Comparison of ENCODE assay signal across 13 cellular contexts in the genomic region with DNA sequence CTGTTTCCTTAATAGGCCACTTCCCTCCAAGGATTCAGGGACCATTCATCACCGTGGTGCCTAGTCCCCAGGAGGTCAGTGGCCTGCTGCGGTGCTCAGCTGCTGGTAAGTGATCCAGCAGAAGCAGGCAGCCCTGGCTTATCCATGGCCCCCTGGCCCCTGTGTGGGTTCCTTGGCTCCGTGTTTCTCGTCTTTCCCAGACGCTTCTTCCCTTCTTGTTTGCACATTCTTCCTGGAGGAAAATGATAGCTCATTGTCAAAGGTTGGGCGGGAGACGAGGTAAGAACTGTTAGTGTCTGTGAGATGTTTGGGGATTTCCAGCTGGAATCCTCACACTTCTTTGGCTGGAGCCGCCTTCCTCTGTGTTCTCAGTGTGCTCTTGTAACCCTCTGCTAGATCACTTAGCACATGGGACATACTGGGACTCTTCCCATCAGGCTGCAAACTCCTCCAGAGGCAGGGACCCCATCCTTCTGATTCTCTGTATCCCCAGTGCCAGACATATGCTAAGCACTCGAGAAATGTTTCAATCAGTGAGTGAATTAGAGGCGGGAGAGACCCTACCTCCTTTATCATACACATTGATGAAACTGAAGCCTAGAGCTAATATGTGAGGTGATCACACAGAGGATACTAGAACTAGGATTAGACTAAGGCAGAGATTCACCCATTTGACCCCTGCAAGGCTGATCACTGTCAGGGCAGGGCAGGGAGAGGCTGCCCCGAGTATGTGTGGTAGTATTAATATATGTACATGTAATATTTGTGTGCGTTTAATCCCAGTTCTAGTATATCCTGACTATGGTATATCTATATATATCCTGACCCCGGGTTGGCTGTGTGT.
DNase-seq lines count a peak whose midpoint lies in the region; ATAC-seq and TF ChIP-seq lines count a peak whose summit lies in the region.
"Had no signal": no experiment of that assay in that cellular context is flagged by ENCODE, and none has a peak within 500 bp of the region (broad histone marks: within the 10 kb centered on the region; RNA-seq: fewer than 3 reads in every experiment).

No MANE protein-coding gene starts in this region.

- H3K27ac ChIP-seq in heart left ventricle, result peak overlapping the region; percentile 6 to 78 (median 58)
- no peak overlapping the region for H3K27ac ChIP-seq in neuronal stem cell (replicated peaks; ENCODE audit: low read length)
- H3K27ac ChIP-seq: foreskin keratinocyte had no signal

- intact Hi-C loops in heart left ventricle (cut with DNase I), result loop anchor here in 1 of 10 donors (10.0 kb wide), 1 partner anchor 69 kb away; no protein-coding TSS in a partner anchor

- H2BK120ac ChIP-seq in neuronal stem cell (ENCODE audit: low read depth, low read length), result no peak overlapping the region

- H3K14ac ChIP-seq in neuronal stem cell (ENCODE audit: low read length), result peak overlapping the region; percentile 27

- H3K79me1 ChIP-seq in neuronal stem cell (ENCODE audit: low read depth, low read length), result no peaks in the 10 kb centered on the region

- no peak overlapping the region for H3K9ac ChIP-seq in neuronal stem cell (ENCODE audit: low read depth, low read length, poor library complexity)

- H2BK15ac ChIP-seq in neuronal stem cell (ENCODE audit: low read length), result no peak overlapping the region

- no peak overlapping the region for H2AK5ac ChIP-seq in neuronal stem cell (ENCODE audit: low read depth, low read length)

- no peak overlapping the region for H2AFZ ChIP-seq in neuronal stem cell (ENCODE audit: low read length)

- no peaks in the 10 kb centered on the region for H3K36me3 ChIP-seq in heart left ventricle
- H3K36me3 ChIP-seq in neuronal stem cell (replicated peaks in 1 of 2; ENCODE audit: control insufficient read depth in 2 of 2, insufficient read depth in 2 of 2, low read length in 2 of 2), result no peaks in the 10 kb centered on the region

- no peak overlapping the region for H3K4me2 ChIP-seq in neuronal stem cell (ENCODE audit: insufficient read depth, low read length, poor library complexity, severe bottlenecking)

- no peak overlapping the region for H3K4ac ChIP-seq in neuronal stem cell (ENCODE audit: low read length)

- H3K4me1 ChIP-seq in heart left ventricle (peaks cover 0 to 39% (median 21%) of the 10 kb centered on the region in 12 donors), neuronal stem cell (ENCODE audit: control insufficient read depth in 2 of 2, insufficient read depth in 1 of 2, low read depth in 1 of 2, low read length in 2 of 2) (peaks cover 10 to 18% of the 10 kb centered on the region in 2 donors)
- H3K4me1 ChIP-seq: foreskin keratinocyte had no signal

- peak overlapping the region; percentile 5 for H3K18ac ChIP-seq in neuronal stem cell (ENCODE audit: low read length)

- H3K4me3 ChIP-seq in heart left ventricle (no peak overlapping the region), neuronal stem cell (ENCODE audit: low read length in 2 of 2) (no peak overlapping the region)

- no peak overlapping the region for H2BK12ac ChIP-seq in neuronal stem cell (ENCODE audit: low read length)

- no peak overlapping the region for H4K8ac ChIP-seq in neuronal stem cell (ENCODE audit: low read depth, low read length)

- no peak overlapping the region for H2BK5ac ChIP-seq in neuronal stem cell (ENCODE audit: low read length)

- peak; percentile 65 for DNase-seq in A172 (ENCODE audit: low spot score)
- peak in 1 of 5 donors; percentile 51 for DNase-seq in heart left ventricle
- DNase-seq in neuronal stem cell (ENCODE audit: low spot score), result no peak
- no peak for DNase-seq in MV-4-11 (lab: John Stamatoyannopoulos, UW)
- DNase-seq: ACHN; activated CD4-positive, alpha-beta T cell treated with anti-CD3 and anti-CD28 coated beads, Interleukin-2, amount 50 U/mL, for 1 hour; activated gamma-delta T cell; DMS53; foreskin keratinocyte had no signal

- TF ChIP-seq POLR2A in heart left ventricle (IDR thresholded peaks at IDR 0.05), result no peak

- H3K9me3 ChIP-seq in heart left ventricle (no peaks in the 10 kb centered on the region), neuronal stem cell (replicated peaks in 1 of 2; ENCODE audit: control insufficient read depth in 2 of 2, insufficient read depth in 1 of 2, low read depth in 1 of 2, low read length in 2 of 2) (no peaks in the 10 kb centered on the region)

- no peak overlapping the region for H4K91ac ChIP-seq in neuronal stem cell (ENCODE audit: low read depth, low read length, poor library complexity)

- ATAC-seq in SK-N-SH treated with all-trans-retinoic acid at 6 μM for 48 hours, result peak; percentile 4; the same call in 1 of the 3 replicates
- peak in 3 of 4 donors; percentile 50 to 73 (median 50) for ATAC-seq in heart left ventricle
- ATAC-seq in activated CD4-positive, CD25-positive, alpha-beta regulatory T cell treated with anti-CD3 and anti-CD28 coated beads, Interleukin-2, amount 50 U/mL, for 24 hours, result no peak
- no peak for ATAC-seq in GM18502 (IDR thresholded peaks at IDR 0.05; ENCODE audit: poor library complexity, unreplicated experiment)
- ATAC-seq in HG02588 (IDR thresholded peaks at IDR 0.05; ENCODE audit: unreplicated experiment), result no peak
- ATAC-seq: foreskin keratinocyte had no signal

- no peak for TF ChIP-seq CTCF in heart left ventricle (IDR thresholded peaks at IDR 0.05)

- H3K27me3 ChIP-seq in heart left ventricle (no peaks in the 10 kb centered on the region), neuronal stem cell (ENCODE audit: control insufficient read depth in 3 of 3, insufficient read depth in 3 of 3, low read depth in 1 of 3, low read length in 3 of 3) (no peaks in the 10 kb centered on the region)
- H3K27me3 ChIP-seq: foreskin keratinocyte had no signal

- H3K23ac ChIP-seq in neuronal stem cell (ENCODE audit: low read depth, low read length, poor library complexity), result no peak overlapping the region

- WGBS in heart left ventricle, 4 donors, result 60 to 79% (median 65%) methylated on average over 13 of the region's 13 CpGs
- no CpG with 5 or more reads among the region's 13 CpGs for WGBS in neuronal stem cell (ENCODE audit: extremely low coverage in 2 of 2, insufficient read length in 2 of 2, insufficient replicate concordance in 1 of 2), 2 donors

TF ChIP-seq in SK-N-SH treated with all-trans-retinoic acid at 6 μM for 48 hours, 23 proteins besides CTCF, POLR2A, EP300 and RAD21:
- TF ChIP-seq GLIS3 (CRISPR knock-in tag; IDR thresholded peaks at IDR 0.05), result no peak
- peak; percentile 70; the same call in 1 of the 2 replicates for TF ChIP-seq ZNF8 (CRISPR knock-in tag; IDR thresholded peaks at IDR 0.05)
- no peak for TF ChIP-seq ZFP3 (CRISPR knock-in tag; IDR thresholded peaks at IDR 0.05)
- TF ChIP-seq ISL1 (CRISPR knock-in tag; IDR thresholded peaks at IDR 0.05), result no peak
- no peak for TF ChIP-seq BACH2 (CRISPR knock-in tag; IDR thresholded peaks at IDR 0.05; ENCODE audit: borderline replicate concordance)

Comparison
In these comparisons a context has a peak if more than half of its experiments do, and no peak if none do; other contexts are left out.
1. ATAC-seq: peak in SK-N-SH treated with all-trans-retinoic acid at 6 μM for 48 hours (single experiment) and heart left ventricle (3 of 4); none in activated CD4-positive, CD25-positive, alpha-beta regulatory T cell treated with anti-CD3 and anti-CD28 coated beads, Interleukin-2, amount 50 U/mL, for 24 hours (0 of 2), GM18502 (single experiment) and HG02588 (single experiment).